8 cellular contexts compared by ENCODE assay signal in genomic region chr9:92147030-92147853, GRCh38. TPM values are rescaled to one million over a fixed set of nuclear protein-coding genes. Genes with fewer than 3 reads are reported as not detected.
A peak's percentile ranks its signal among the peaks of the same experiment; 100 is the strongest.
DNase-seq lines count a peak whose midpoint lies in the region; ATAC-seq, FAIRE-seq and TF ChIP-seq lines count a peak whose summit lies in the region.

No MANE protein-coding gene starts in this region.

- peak; percentile 86 for ATAC-seq in HG02588 (IDR thresholded peaks at IDR 0.05; ENCODE audit: unreplicated experiment)
- ATAC-seq in K562, result peak; percentile 92
- peak; percentile 90 for ATAC-seq in left lung
- peak; percentile 44 to 94 for ATAC-seq in upper lobe of left lung (ENCODE audit: low FRiP score in 2 of 2)
- ATAC-seq in naive thymus-derived CD8-positive, alpha-beta T cell, result no peak

- no peaks in the 10 kb centered on the region for H3K9me3 ChIP-seq in K562 (replicated peaks; ENCODE audit: control insufficient read depth, insufficient read depth, low read depth, low read length)
- no peaks in the 10 kb centered on the region for H3K9me3 ChIP-seq in left lung
- no peaks in the 10 kb centered on the region for H3K9me3 ChIP-seq in upper lobe of left lung

- peak overlapping the region; percentile 98 for H2AFZ ChIP-seq in K562 (ENCODE audit: low read depth, low read length)

- H3K4me1 Mint-ChIP-seq in naive thymus-derived CD8-positive, alpha-beta T cell, result peaks cover 0 to 7% (median 3%) of the 10 kb centered on the region in 4 donors

- intact Hi-C loops in K562 (cut with micrococcal nuclease) (no loop called here), left lung (cut with DNase I) (no loop called here)

- H3K9ac ChIP-seq in K562 (ENCODE audit: insufficient read depth in 1 of 2, low read depth in 2 of 2, low read length in 2 of 2), result peak overlapping the region; percentile 46 to 53

- no peaks in the 10 kb centered on the region for H3K9me1 ChIP-seq in K562 (ENCODE audit: control insufficient read depth, insufficient read depth, low read length)

- no peaks in the 10 kb centered on the region for H3K79me2 ChIP-seq in K562 (ENCODE audit: control insufficient read depth, insufficient read depth, low read length)

- no peak for TF ChIP-seq CTCF in GM12865 (IDR thresholded peaks at IDR 0.05; ENCODE audit: insufficient read depth, low read depth, low read length, missing control alignments)
- no peak for TF ChIP-seq CTCF in K562 (IDR thresholded peaks at IDR 0.05 in 2 of 3, conservative IDR thresholded peaks at IDR 0.05 in 1 of 3; ENCODE audit: insufficient read depth in 2 of 3, low read depth in 1 of 3, low read length in 3 of 3)
- TF ChIP-seq CTCF in left lung (IDR thresholded peaks at IDR 0.05), result no peak
- TF ChIP-seq CTCF in upper lobe of left lung (IDR thresholded peaks at IDR 0.05), result no peak

- CTCF ChIA-PET in K562 (lab: Yijun Ruan, JAX; ENCODE audit: low intra/inter-chr PET ratio), result no interaction called here

- no peak overlapping the region for H3K27ac Mint-ChIP-seq in naive thymus-derived CD8-positive, alpha-beta T cell

- no peaks in the 10 kb centered on the region for H3K9me3 Mint-ChIP-seq in naive thymus-derived CD8-positive, alpha-beta T cell

- H3K4me3 ChIP-seq in GM12865 (ENCODE audit: low read depth, low read length) (peak overlapping the region; percentile 21; the same call in 1 of the 2 replicates), K562 (no peak overlapping the region; the same call in 1 of the 2 replicates), left lung (no peak overlapping the region), upper lobe of left lung (peak overlapping the region in 1 of 4 donors; percentile 11)

- no peaks in the 10 kb centered on the region for H4K20me1 ChIP-seq in K562 (replicated peaks; ENCODE audit: control insufficient read depth, insufficient read depth, low read length)

- no peak overlapping the region for H3K4me3 Mint-ChIP-seq in naive thymus-derived CD8-positive, alpha-beta T cell

- POLR2A ChIA-PET in K562 (lab: Yijun Ruan, JAX), result interaction anchor here (1.0 to 1.5 kb wide), 3 partner anchors 25 to 85 kb away, joined by 3 to 5 read pairs (median 4); no protein-coding TSS in a partner anchor
- POLR2A ChIA-PET in naive thymus-derived CD8-positive, alpha-beta T cell (lab: Charles Lee), result no interaction called here

- H3K27me3 Mint-ChIP-seq in naive thymus-derived CD8-positive, alpha-beta T cell, result peaks cover 22 to 62% (median 43%) of the 10 kb centered on the region in 5 donors

- no peak for TF ChIP-seq RAD21 in K562 (CRISPR knock-in tag; conservative IDR thresholded peaks at IDR 0.05 in 1 of 2, IDR thresholded peaks at IDR 0.05 in 1 of 2)

- H3K36me3 ChIP-seq in K562 (ENCODE audit: control insufficient read depth, insufficient read depth, low read length), result no peaks in the 10 kb centered on the region
- H3K36me3 ChIP-seq in left lung, result no peaks in the 10 kb centered on the region
- H3K36me3 ChIP-seq in upper lobe of left lung, result no peaks in the 10 kb centered on the region

- TF ChIP-seq POLR2A in K562 (conservative IDR thresholded peaks at IDR 0.05) (peak; percentile 71), upper lobe of left lung (IDR thresholded peaks at IDR 0.05) (no peak)

- FAIRE-seq in K562 (lab: Jason Lieb, UNC), result peak; percentile 99

- peak overlapping the region; percentile 73 for H3K4me2 ChIP-seq in K562 (ENCODE audit: insufficient read depth, low read length)

- BruUV-seq in K562 (replicated peaks; lab: Mats Ljungman, UMichigan), result TSS peak; percentile 37

- WGBS in K562 (ENCODE audit: insufficient coverage, low coverage, missing lambda C conversion rate), result 10% methylated on average over 19 of the region's 21 CpGs
- 9 to 13% methylated on average over 14 to 21 of the region's 21 CpGs for WGBS in upper lobe of left lung, 2 donors

- H3K27ac ChIP-seq in K562 (ENCODE audit: extremely low read depth, low read depth, low read length) (peak overlapping the region; percentile 63), left lung (peak overlapping the region; percentile 37 to 70), upper lobe of left lung (peak overlapping the region in 3 of 4 donors; percentile 47 to 61 (median 59))

- peak; percentile 58 for TF ChIP-seq EP300 in K562 (IDR thresholded peaks at IDR 0.05; ENCODE audit: low read length)
- TF ChIP-seq EP300 in upper lobe of left lung (IDR thresholded peaks at IDR 0.05), result no peak

- in situ Hi-C loops in K562 (cut with MboI), result no loop called here

- DNase-seq in GM12865 (ENCODE audit: low read depth) (peak; percentile 70), NCI-H510A treated with DMSO at 0.1 percent for 48 hours (lab: John Stamatoyannopoulos, UW) (peak; percentile 46), K562 (ENCODE audit: extremely low read depth in 1 of 4, low spot score in 3 of 4) (peak; percentile 71 to 86 (median 72)), left lung (peak in 1 of 2 donors; percentile 79), upper lobe of left lung (no peak)
- no peak for DNase-seq in naive thymus-derived CD8-positive, alpha-beta T cell
- DNase-seq in stimulated activated CD4-positive, alpha-beta T cell treated with anti-CD3 and anti-CD28 coated beads, Interleukin-4, amount 100 ng/mL, for 4 hours, result no peak

- H3K4me1 ChIP-seq in K562 (replicated peaks in 1 of 2; ENCODE audit: control insufficient read depth in 2 of 2, insufficient read depth in 2 of 2, low read length in 2 of 2) (peaks cover 15 to 17% of the 10 kb centered on the region in 2 experiments), left lung (peaks cover 12 to 15% of the 10 kb centered on the region in 2 donors), upper lobe of left lung (peaks cover 9 to 18% (median 14%) of the 10 kb centered on the region in 4 donors)

- no peaks in the 10 kb centered on the region for H3K36me3 Mint-ChIP-seq in naive thymus-derived CD8-positive, alpha-beta T cell

- H3K27me3 ChIP-seq in K562 (ENCODE audit: control insufficient read depth in 2 of 2, insufficient read depth in 2 of 2, low read length in 2 of 2), result no peaks in the 10 kb centered on the region
- peaks cover 0 to 15% of the 10 kb centered on the region in 2 donors for H3K27me3 ChIP-seq in left lung
- no peaks in the 10 kb centered on the region for H3K27me3 ChIP-seq in upper lobe of left lung

TF ChIP-seq in K562, 482 proteins besides CTCF, POLR2A, EP300 and RAD21 (continues in another document):
- no peak for TF ChIP-seq ZNF311 (CRISPR knock-in tag; IDR thresholded peaks at IDR 0.05)
- no peak for TF ChIP-seq PCBP1 (IDR thresholded peaks at IDR 0.05; ENCODE audit: low read depth, low read length, poor library complexity, severe bottlenecking)

RNA-seq across cellular contexts. Expression of gene SPTLC1, which starts 32.0 kb away (rescaled TPM):
- 120 and 200 TPM in 2 replicates for total RNA-seq in K562 (2011; cell fraction: chromatin; rRNA removed; ENCODE audit: low replicate concordance)
- total RNA-seq in K562 (2011; cell fraction: nucleolus; rRNA removed), result 104 and 129 TPM in 2 replicates
- total RNA-seq in K562 (2011; cell fraction: nucleoplasm; rRNA removed), result 165 and 206 TPM in 2 replicates
- total RNA-seq in K562 (2014; rRNA removed) (65.1 and 70.3 TPM in 2 replicates), K562 (2014; rRNA removed; fragmentation: Illumina TruSeq; extraction: Trizol) (84.5 and 90.3 TPM in 2 replicates), K562 (2015; rRNA removed; fragmentation: Illumina TruSeq; extraction: Trizol) (76.6 and 84.5 TPM in 2 replicates), K562 (2021) (58.8 and 67.0 TPM in 2 replicates), left lung (10 to 100 TPM; 68.0 to 73.8 TPM), upper lobe of left lung (10 to 100 TPM; 25.6 to 85.7 (median 60.6) TPM)
- polyA plus RNA-seq in K562 (2011; rRNA removed) (78.2 and 95.3 TPM in 2 replicates), K562 (2014; fragmentation: Illumina TruSeq; extraction: Trizol) (77.9 and 101 TPM in 2 replicates), K562 (2014; fragmentation: Nextera tagmentation; extraction: Ambion mirVana) (100 to 1,000 TPM; 109 to 125 TPM), K562 (2014; rRNA removed) (77.9 and 83.2 TPM in 2 replicates)
- polyA plus RNA-seq in K562 (2011; cell fraction: cytosol; rRNA removed), result 27.4 and 46.9 TPM in 2 replicates
- 50.9 and 73.1 TPM in 2 replicates for polyA plus RNA-seq in K562 (2011; cell fraction: nucleus; rRNA removed)
- 47.0 and 52.8 TPM in 2 replicates for polyA plus RNA-seq in K562 (2012)
- polyA minus RNA-seq in K562 (2011; rRNA and poly(A)+ RNA removed), result 97.3 and 98.2 TPM in 2 replicates
- 26.3 and 33.3 TPM in 2 replicates for polyA minus RNA-seq in K562 (2011; cell fraction: cytosol; rRNA and poly(A)+ RNA removed)
- polyA minus RNA-seq in K562 (2011; cell fraction: nucleus; rRNA and poly(A)+ RNA removed), result 35.7 and 55.5 TPM in 2 replicates
- 10 to 100 TPM; 57.0 to 58.2 TPM for total RNA-seq in naive thymus-derived CD8-positive, alpha-beta T cell
- 10 to 100 TPM; 36.0 to 41.4 (median 40.5) TPM for polyA plus RNA-seq in naive thymus-derived CD8-positive, alpha-beta T cell

Comparison
In these comparisons a context has a peak if more than half of its experiments do, and no peak if none do; other contexts are left out.
1. DNase-seq: peak in GM12865 (single experiment), NCI-H510A treated with DMSO at 0.1 percent for 48 hours (single experiment) and K562 (4 of 4); none in upper lobe of left lung (0 of 2), naive thymus-derived CD8-positive, alpha-beta T cell (0 of 10) and stimulated activated CD4-positive, alpha-beta T cell treated with anti-CD3 and anti-CD28 coated beads, Interleukin-4, amount 100 ng/mL, for 4 hours (0 of 2).
2. ATAC-seq: peak in HG02588 (single experiment), K562 (single experiment), left lung (single experiment) and upper lobe of left lung (2 of 2); none in naive thymus-derived CD8-positive, alpha-beta T cell (0 of 2).
3. Peak in every context shown above with its lines, with median percentiles within 50 percentile points of each other: H3K27ac ChIP-seq.